Comparison of ENCODE assay signal across 16 cellular contexts in the genomic region with DNA sequence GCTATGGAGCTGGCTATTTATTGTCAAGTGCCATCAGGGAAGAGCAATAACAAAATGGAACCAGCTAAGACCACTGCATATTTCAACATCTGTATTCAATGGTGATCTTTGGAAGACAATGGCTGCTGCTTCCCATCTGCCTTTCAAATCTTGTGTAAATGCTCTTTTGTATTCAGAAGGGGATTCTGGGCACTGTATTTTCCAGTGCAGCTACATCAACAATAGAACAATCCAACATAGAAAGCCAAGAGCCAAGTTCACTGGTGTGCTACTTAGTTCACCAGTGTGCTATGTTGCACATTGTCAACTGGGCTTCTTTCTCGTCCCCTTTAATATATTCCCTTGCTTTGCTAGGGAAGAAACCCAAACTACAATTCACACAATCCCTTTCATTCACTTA.
DNase-seq lines count a peak whose midpoint lies in the region; TF ChIP-seq lines count a peak whose summit lies in the region.
"Had no signal": no experiment of that assay in that cellular context is flagged by ENCODE, and none has a peak within 500 bp of the region (broad histone marks: within the 10 kb centered on the region; RNA-seq: fewer than 3 reads in every experiment).

No MANE protein-coding gene starts in this region.

- TF ChIP-seq CTCF in nephron progenitor cell (IDR thresholded peaks at IDR 0.05), result no peak

- H3K9me3 Mint-ChIP-seq in immature natural killer cell (peaks cover 0 to 2% (median 0%) of the 10 kb centered on the region in 6 donors), nephron progenitor cell (peaks cover 16% of the 10 kb centered on the region)
- H3K9me3 Mint-ChIP-seq: CD8-positive, alpha-beta T cell had no signal

- DNase-seq in medulla oblongata (ENCODE audit: extremely low spot score), result peak; percentile 58
- DNase-seq in substantia nigra (lab: John Stamatoyannopoulos, UW), result peak in 2 of 49 donors; percentile 6 to 9
- DNase-seq in immature natural killer cell, result no peak
- no peak for DNase-seq in nephron progenitor cell
- no peak for DNase-seq in stimulated activated CD4-positive, alpha-beta T cell treated with anti-CD3 and anti-CD28 coated beads, Interleukin-4, amount 100 ng/mL, for 24 hours
- DNase-seq: CD8-positive, alpha-beta T cell; COR-L47; DMS153; DMS79 treated with DMSO at 0.1 percent for 48 hours; EL; GOT3; H9 had no signal

- no peak overlapping the region for H3K4me3 Mint-ChIP-seq in immature natural killer cell
- no peak overlapping the region for H3K4me3 Mint-ChIP-seq in nephron progenitor cell
- H3K4me3 Mint-ChIP-seq: CD14-positive monocyte; CD8-positive, alpha-beta T cell; H9; IgD-negative memory B cell had no signal

- H3K27ac Mint-ChIP-seq in immature natural killer cell (no peak overlapping the region), nephron progenitor cell (no peak overlapping the region)
- H3K27ac Mint-ChIP-seq: CD14-positive monocyte; CD8-positive, alpha-beta T cell; H9; IgD-negative memory B cell had no signal

- peak overlapping the region; percentile 23 for H3K27ac ChIP-seq in cingulate gyrus (ENCODE audit: low read depth, low read length)
- H3K27ac ChIP-seq in substantia nigra (ENCODE audit: low read depth, low read length, poor library complexity, severe bottlenecking), result peak overlapping the region; percentile 60
- H3K27ac ChIP-seq: A549 had no signal

- H3K4me1 Mint-ChIP-seq in immature natural killer cell (no peaks in the 10 kb centered on the region), nephron progenitor cell (no peaks in the 10 kb centered on the region)
- H3K4me1 Mint-ChIP-seq: IgD-negative memory B cell had no signal

- H3K36me3 Mint-ChIP-seq in immature natural killer cell (no peaks in the 10 kb centered on the region), nephron progenitor cell (ENCODE audit: low read depth) (no peaks in the 10 kb centered on the region)
- H3K36me3 Mint-ChIP-seq: CD14-positive monocyte; CD8-positive, alpha-beta T cell; IgD-negative memory B cell had no signal

- H3K27me3 Mint-ChIP-seq in immature natural killer cell (ENCODE audit: low read depth in 3 of 3) (peaks cover 2 to 7% (median 3%) of the 10 kb centered on the region in 3 donors), nephron progenitor cell (ENCODE audit: low read depth, poor library complexity) (no peaks in the 10 kb centered on the region)
